Comparison of ENCODE assay signal across 6 cellular contexts in the genomic region with DNA sequence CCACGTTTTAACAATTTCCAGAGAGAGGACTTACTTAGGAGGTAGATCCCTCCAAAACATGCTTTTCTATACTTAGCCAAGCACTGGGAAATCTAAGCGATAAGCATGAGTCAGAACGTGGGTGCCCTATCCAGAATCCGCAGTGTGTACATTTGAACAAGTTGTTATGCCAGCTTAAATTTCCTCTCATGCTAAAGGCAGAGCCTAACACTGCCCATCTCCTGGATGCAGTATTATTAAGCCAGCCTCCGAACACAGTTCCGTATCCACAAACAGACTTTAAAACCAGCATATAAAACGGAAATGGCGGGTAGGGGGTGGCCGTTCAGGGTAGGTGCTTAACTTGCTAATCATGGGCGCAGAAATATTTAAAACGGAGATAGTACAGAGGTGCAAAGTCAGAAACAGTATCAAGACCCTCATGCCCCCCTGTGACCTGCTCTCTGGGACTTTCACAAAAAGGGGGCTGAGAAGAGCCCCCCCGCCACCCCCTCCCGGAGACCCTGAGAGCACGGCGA. TPM values are rescaled to one million over a fixed set of nuclear protein-coding genes. Genes with fewer than 3 reads are reported as not detected.
DNase-seq lines count a peak whose midpoint lies in the region; TF ChIP-seq lines count a peak whose summit lies in the region.

No MANE protein-coding gene starts in this region.

- intact Hi-C loops in sigmoid colon (cut with DNase I) = loop anchor here (5.0 kb wide), 1 partner anchor 39 kb away; a partner anchor contains a TSS

- H3K27ac ChIP-seq in OCI-LY1 (ENCODE audit: low read depth, low read length, poor library complexity, severe bottlenecking) (no peak overlapping the region), sigmoid colon (peak overlapping the region; percentile 73 to 82 (median 76))

- 0 out of 2 replicates have a peak, but pooled peaks cover 6% of the 10 kb centered on the region for H3F3A ChIP-seq in OCI-LY1 (ENCODE audit: insufficient read depth, low read length)

- H3K9ac ChIP-seq in OCI-LY1 (ENCODE audit: low read length) = peak overlapping the region; percentile 57

- H3K27me3 ChIP-seq in OCI-LY1 (ENCODE audit: insufficient read depth, low read length) = peaks cover 6% of the 10 kb centered on the region; the same call in 1 of the 2 replicates
- no peaks in the 10 kb centered on the region for H3K27me3 ChIP-seq in sigmoid colon

- 9 to 10% methylated on average over 15 of the region's 15 CpGs for WGBS in sigmoid colon, 2 donors

- TF ChIP-seq POLR2A in sigmoid colon (IDR thresholded peaks at IDR 0.05) = no peak

- TF ChIP-seq CTCF in OCI-LY1 (IDR thresholded peaks at IDR 0.05; ENCODE audit: low read length) = no peak
- no peak for TF ChIP-seq CTCF in sigmoid colon (IDR thresholded peaks at IDR 0.05)

- no peaks in the 10 kb centered on the region for H3K9me2 ChIP-seq in OCI-LY1 (ENCODE audit: low read depth, low read length)

- no peak for TF ChIP-seq EP300 in sigmoid colon (IDR thresholded peaks at IDR 0.05)

- peak overlapping the region; percentile 65 for H3K4me3 ChIP-seq in OCI-LY1 (ENCODE audit: low read depth, low read length, poor library complexity, severe bottlenecking)
- H3K4me3 ChIP-seq in sigmoid colon = peak overlapping the region; percentile 54 to 72 (median 58)

- H3K79me2 ChIP-seq in OCI-LY1 (ENCODE audit: insufficient read depth, low read length) = no peaks in the 10 kb centered on the region

- no peaks in the 10 kb centered on the region; the same call in 1 of the 2 replicates for H3K36me3 ChIP-seq in OCI-LY1 (ENCODE audit: insufficient read depth, low read length)
- H3K36me3 ChIP-seq in sigmoid colon = no peaks in the 10 kb centered on the region

- H3K4me1 ChIP-seq in OCI-LY1 (ENCODE audit: insufficient read depth, low read length, severe bottlenecking) (peaks cover 37% of the 10 kb centered on the region), sigmoid colon (peaks cover 0 to 24% (median 16%) of the 10 kb centered on the region in 4 donors)

- H2AFZ ChIP-seq in OCI-LY1 (ENCODE audit: low read length) = peak overlapping the region; percentile 57

- DNase-seq in H4 (ENCODE audit: low spot score) (peak; percentile 13), fibroblast of peridontal ligament (ENCODE audit: extremely low read depth) (peak; percentile 85), sigmoid colon (no peak)
- DNase-seq in NK-92 treated with Interleukin-12 subunit alpha and Interleukin-12 subunit beta, amount 100 ng/mL, for 24 hours (lab: John Stamatoyannopoulos, UW) = no peak
- no peak for DNase-seq in activated CD8-positive, alpha-beta memory T cell treated with anti-CD3 and anti-CD28 coated beads, Interleukin-2, amount 50 U/mL, for 48 hours

- peaks cover 8% of the 10 kb centered on the region for H3K9me3 ChIP-seq in OCI-LY1 (ENCODE audit: low read length)
- peaks cover 0 to 3% (median 0%) of the 10 kb centered on the region in 4 donors for H3K9me3 ChIP-seq in sigmoid colon

- H4K20me1 ChIP-seq in OCI-LY1 (ENCODE audit: insufficient read depth, low read length) = no peaks in the 10 kb centered on the region

- peak overlapping the region; percentile 97 for H3K4me2 ChIP-seq in OCI-LY1 (ENCODE audit: low read length)

RNA-seq across cellular contexts. Expression of a gene that starts 1.0 kb away (rescaled TPM):
- total RNA-seq in H4 (2014; rRNA removed; shearing (Covaris generic)) = not detected in 2 replicates
- not detected for total RNA-seq in sigmoid colon
- not detected for polyA plus RNA-seq in sigmoid colon

RNA-seq across cellular contexts. Expression of a gene that starts 1.0 kb away (rescaled TPM):
- total RNA-seq in H4 (2014; rRNA removed; shearing (Covaris generic)) = 0.35 and 0.43 TPM in 2 replicates
- total RNA-seq in sigmoid colon = 1 to 10 TPM; 1.1 to 3.9 (median 2.3) TPM
- 1 to 10 TPM in 1 of 3 donors, under 1 TPM in 1, not detected in 1; 0.60 to 1.1 TPM for polyA plus RNA-seq in sigmoid colon

RNA-seq across cellular contexts. Expression of a gene that starts 38.5 kb away (rescaled TPM):
- total RNA-seq in H4 (2014; rRNA removed; shearing (Covaris generic)) = 18.7 and 19.5 TPM in 2 replicates
- 10 to 100 TPM; 15.5 to 24.4 (median 21.2) TPM for total RNA-seq in sigmoid colon
- 1 to 10 TPM; 7.6 to 9.9 (median 9.6) TPM for polyA plus RNA-seq in sigmoid colon

RNA-seq across cellular contexts. Expression of a gene that starts 42.3 kb away (rescaled TPM):
- not detected in 2 replicates for total RNA-seq in H4 (2014; rRNA removed; shearing (Covaris generic))
- total RNA-seq in sigmoid colon = 1 to 10 TPM in 3 of 4 donors, under 1 TPM in 1; 0.99 to 4.4 (median 1.4) TPM
- 1 to 10 TPM in 2 of 3 donors, under 1 TPM in 1; 0.69 to 1.4 (median 1.2) TPM for polyA plus RNA-seq in sigmoid colon

RNA-seq across cellular contexts. Expression of a gene that starts 46.8 kb away (rescaled TPM):
- 20.2 and 68.1 TPM in 2 replicates for total RNA-seq in H4 (2014; rRNA removed; shearing (Covaris generic))
- total RNA-seq in sigmoid colon = 100 to 1,000 TPM in 3 of 4 donors, 10 to 100 TPM in 1; 65.3 to 220 (median 125) TPM
- under 1 TPM in 1 of 3 donors, not detected in 2; 0.44 TPM for polyA plus RNA-seq in sigmoid colon

Comparison
In these comparisons a context has a peak if more than half of its experiments do, and no peak if none do; other contexts are left out.
1. DNase-seq: peak in H4 (single experiment) and fibroblast of peridontal ligament (single experiment); none in sigmoid colon (single experiment), NK-92 treated with Interleukin-12 subunit alpha and Interleukin-12 subunit beta, amount 100 ng/mL, for 24 hours (single experiment) and activated CD8-positive, alpha-beta memory T cell treated with anti-CD3 and anti-CD28 coated beads, Interleukin-2, amount 50 U/mL, for 48 hours (single experiment).